8 cellular contexts compared by ENCODE assay signal in genomic region chr7:5421626-5422323, GRCh38. TPM values are rescaled to one million over a fixed set of nuclear protein-coding genes. Genes with fewer than 3 reads are reported as not detected.
DNase-seq lines count a peak whose midpoint lies in the region; ATAC-seq, FAIRE-seq and TF ChIP-seq lines count a peak whose summit lies in the region.

No MANE protein-coding gene starts in this region.

- peak overlapping the region; percentile 75 for H3K4me2 ChIP-seq in K562 (ENCODE audit: insufficient read depth, low read length)

- no peak for TF ChIP-seq CTCF in K562 (IDR thresholded peaks at IDR 0.05 in 2 of 3, conservative IDR thresholded peaks at IDR 0.05 in 1 of 3; ENCODE audit: insufficient read depth in 2 of 3, low read depth in 1 of 3, low read length in 3 of 3)

- peak; percentile 60 for FAIRE-seq in K562 (lab: Jason Lieb, UNC)
- no peak for FAIRE-seq in GM12891 (lab: Jason Lieb, UNC)

- BruUV-seq in K562 (replicated peaks; lab: Mats Ljungman, UMichigan), result no TSS peak

- no peaks in the 10 kb centered on the region for H3K9me1 ChIP-seq in K562 (ENCODE audit: control insufficient read depth, insufficient read depth, low read length)

- POLR2A ChIA-PET in K562 (lab: Yijun Ruan, JAX), result interaction anchor here (0.6 to 2.7 kb wide), 11 partner anchors 8 to 289 kb away, joined by 3 to 12 read pairs (median 3); no protein-coding TSS in a partner anchor

- ATAC-seq in K562, result no peak
- no peak for ATAC-seq in sciatic nerve

- H3K4me1 ChIP-seq in K562 (replicated peaks in 1 of 2; ENCODE audit: control insufficient read depth in 2 of 2, insufficient read depth in 2 of 2, low read length in 2 of 2), result peaks cover 20 to 73% of the 10 kb centered on the region in 2 experiments

- peak overlapping the region; percentile 38; the same call in 1 of the 2 replicates for H2AFZ ChIP-seq in K562 (ENCODE audit: low read depth, low read length)

- CTCF ChIA-PET in K562 (lab: Yijun Ruan, JAX; ENCODE audit: low intra/inter-chr PET ratio), result no interaction called here

- peaks cover 90% of the 10 kb centered on the region for H3K79me2 ChIP-seq in K562 (ENCODE audit: control insufficient read depth, insufficient read depth, low read length)

- H3K36me3 ChIP-seq in K562 (ENCODE audit: control insufficient read depth, insufficient read depth, low read length), result peaks cover 19% of the 10 kb centered on the region; the same call in 1 of the 3 replicates

- H3K9me3 ChIP-seq in K562 (replicated peaks; ENCODE audit: control insufficient read depth, insufficient read depth, low read depth, low read length) (no peaks in the 10 kb centered on the region), iPS-18c (ENCODE audit: control insufficient read depth, insufficient read depth, low read length) (no peaks in the 10 kb centered on the region)

- TF ChIP-seq POLR2A in K562 (conservative IDR thresholded peaks at IDR 0.05) (no peak), GM12891 (IDR thresholded peaks at IDR 0.05; ENCODE audit: low read depth, low read length) (no peak)

- H3K9ac ChIP-seq in K562 (ENCODE audit: insufficient read depth in 1 of 2, low read depth in 2 of 2, low read length in 2 of 2), result peak overlapping the region; percentile 84 to 95

- under 1% methylated on average over 37 of the region's 46 CpGs for WGBS in K562 (ENCODE audit: insufficient coverage, low coverage, missing lambda C conversion rate)

- H3K27me3 ChIP-seq in K562 (ENCODE audit: control insufficient read depth in 2 of 2, insufficient read depth in 2 of 2, low read length in 2 of 2), result no peaks in the 10 kb centered on the region

- DNase-seq in NCI-H2029 (lab: John Stamatoyannopoulos, UW), result peak; percentile 28
- no peak for DNase-seq in NCI-H2029 treated with DMSO at 0.1 percent for 48 hours (lab: John Stamatoyannopoulos, UW)
- DNase-seq in NCI-H2107 treated with DMSO at 0.1 percent for 48 hours (lab: John Stamatoyannopoulos, UW; ENCODE audit: unreplicated experiment), result peak; percentile 60
- DNase-seq in K562 (ENCODE audit: extremely low read depth in 1 of 4, low spot score in 3 of 4), result peak in 3 of 4 experiments; percentile 24 to 63 (median 28)
- peak; percentile 79 for DNase-seq in sciatic nerve (ENCODE audit: low spot score)
- DNase-seq in GM12891 (ENCODE audit: insufficient read length, low spot score), result no peak
- DNase-seq in effector CD4-positive, alpha-beta T cell, result no peak

- TF ChIP-seq RAD21 in K562 (CRISPR knock-in tag; conservative IDR thresholded peaks at IDR 0.05 in 1 of 2, IDR thresholded peaks at IDR 0.05 in 1 of 2), result no peak

- H3K4me3 ChIP-seq in K562, result peak overlapping the region; percentile 93
- peak overlapping the region; percentile 70 for H3K4me3 ChIP-seq in iPS-18c (ENCODE audit: insufficient read depth, low read depth, low read length)

- no peaks in the 10 kb centered on the region for H4K20me1 ChIP-seq in K562 (replicated peaks; ENCODE audit: control insufficient read depth, insufficient read depth, low read length)

- in situ Hi-C loops in K562 (cut with MboI), result no loop called here

- intact Hi-C loops in K562 (cut with micrococcal nuclease), result no loop called here
- intact Hi-C loops in sciatic nerve (cut with DNase I), result no loop called here

- TF ChIP-seq EP300 in K562 (IDR thresholded peaks at IDR 0.05; ENCODE audit: low read length), result no peak

- H3K27ac ChIP-seq in K562 (ENCODE audit: extremely low read depth, low read depth, low read length), result peak overlapping the region; percentile 96

TF ChIP-seq in K562, 482 proteins besides CTCF, POLR2A, EP300 and RAD21 (continues in another document):
- TF ChIP-seq RBFOX2 (IDR thresholded peaks at IDR 0.05; ENCODE audit: low read depth, low read length) (peak; percentile 49; the same call in 1 of the 2 replicates), ZFP1 (CRISPR knock-in tag; IDR thresholded peaks at IDR 0.05) (no peak), POLR2G (IDR thresholded peaks at IDR 0.05; ENCODE audit: low read depth, low read length) (peak; percentile 35; the same call in 1 of the 2 replicates), ZNF740 (CRISPR knock-in tag; IDR thresholded peaks at IDR 0.05) (no peak; the same call in none of the 2 replicates), ZNF740 (tag; IDR thresholded peaks at IDR 0.05) (peak in 1 of 2 experiments; percentile 80; a peak in 1 of 4 replicates), VEZF1 (CRISPR knock-in tag; IDR thresholded peaks at IDR 0.05) (peak; percentile 75)

TF ChIP-seq in GM12891, 5 proteins besides CTCF, POLR2A, EP300 and RAD21:
- TF ChIP-seq POLR2AphosphoS5 (IDR thresholded peaks at IDR 0.05; ENCODE audit: low read depth, low read length), result no peak
- no peak for TF ChIP-seq POU2F2 (IDR thresholded peaks at IDR 0.05; ENCODE audit: low read depth, low read length)
- TF ChIP-seq SPI1 (IDR thresholded peaks at IDR 0.05; ENCODE audit: low read depth, low read length), result no peak
- TF ChIP-seq TAF1 (IDR thresholded peaks at IDR 0.05; ENCODE audit: low read depth, low read length), result no peak

RNA-seq across cellular contexts. Expression of gene TNRC18, which starts 1.9 kb away (rescaled TPM):
- 41.9 and 74.6 TPM in 2 replicates for total RNA-seq in K562 (2011; cell fraction: chromatin; rRNA removed; ENCODE audit: low replicate concordance)
- 31.5 and 35.9 TPM in 2 replicates for total RNA-seq in K562 (2011; cell fraction: nucleolus; rRNA removed)
- total RNA-seq in K562 (2011; cell fraction: nucleoplasm; rRNA removed), result 35.6 and 54.7 TPM in 2 replicates
- total RNA-seq in K562 (2014; rRNA removed) (14.3 and 18.0 TPM in 2 replicates), K562 (2014; rRNA removed; fragmentation: Illumina TruSeq; extraction: Trizol) (10.8 and 12.1 TPM in 2 replicates), K562 (2015; rRNA removed; fragmentation: Illumina TruSeq; extraction: Trizol) (19.8 and 23.5 TPM in 2 replicates), K562 (2021) (29.8 and 43.2 TPM in 2 replicates), sciatic nerve (107 TPM)
- polyA plus RNA-seq in K562 (2011; rRNA removed) (3.2 and 4.2 TPM in 2 replicates), K562 (2014; fragmentation: Illumina TruSeq; extraction: Trizol) (22.3 and 22.7 TPM in 2 replicates), K562 (2014; fragmentation: Nextera tagmentation; extraction: Ambion mirVana) (under 1 TPM; 0.03 TPM), K562 (2014; rRNA removed) (19.2 and 27.2 TPM in 2 replicates)
- polyA plus RNA-seq in K562 (2011; cell fraction: cytosol; rRNA removed), result 3.5 and 8.3 TPM in 2 replicates
- polyA plus RNA-seq in K562 (2011; cell fraction: nucleus; rRNA removed), result 12.6 and 17.1 TPM in 2 replicates
- polyA plus RNA-seq in K562 (2012), result 25.7 and 34.0 TPM in 2 replicates
- 10.0 and 10.2 TPM in 2 replicates for polyA minus RNA-seq in K562 (2011; rRNA and poly(A)+ RNA removed)
- polyA minus RNA-seq in K562 (2011; cell fraction: cytosol; rRNA and poly(A)+ RNA removed), result 18.2 and 26.2 TPM in 2 replicates
- 11.3 and 12.7 TPM in 2 replicates for polyA minus RNA-seq in K562 (2011; cell fraction: nucleus; rRNA and poly(A)+ RNA removed)
- 14.7 TPM for polyA plus RNA-seq in GM12891 (2012; ENCODE audit: low read depth, missing spikeins)

Comparison
In these comparisons a context has a peak if more than half of its experiments do, and no peak if none do; other contexts are left out.
1. DNase-seq: peak in NCI-H2029 (single experiment), NCI-H2107 treated with DMSO at 0.1 percent for 48 hours (single experiment), K562 (3 of 4) and sciatic nerve (single experiment); none in NCI-H2029 treated with DMSO at 0.1 percent for 48 hours (single experiment), GM12891 (single experiment) and effector CD4-positive, alpha-beta T cell (single experiment).